9 cellular contexts compared by ENCODE assay signal in genomic region chr1:156859523-156860112, GRCh38. TPM values are rescaled to one million over a fixed set of nuclear protein-coding genes. Genes with fewer than 3 reads are reported as not detected.
DNase-seq lines count a peak whose midpoint lies in the region; ATAC-seq lines count a peak whose summit lies in the region.
"Had no signal": no experiment of that assay in that cellular context is flagged by ENCODE, and none has a peak within 500 bp of the region (broad histone marks: within the 10 kb centered on the region; RNA-seq: fewer than 3 reads in every experiment).

No MANE protein-coding gene starts in this region.

- peak overlapping the region; percentile 62 for H3K4me2 ChIP-seq in mesenchymal stem cell (ENCODE audit: low read length, poor library complexity, severe bottlenecking)

- no peak overlapping the region for H2BK5ac ChIP-seq in mesenchymal stem cell (ENCODE audit: low read depth, low read length, poor library complexity, severe bottlenecking)

- no peaks in the 10 kb centered on the region for H3K9me3 ChIP-seq in mesenchymal stem cell (ENCODE audit: control insufficient read depth, low read length)

- no peak overlapping the region for H2BK15ac ChIP-seq in mesenchymal stem cell (ENCODE audit: low read depth, poor library complexity, severe bottlenecking)

- DNase-seq in DMS 273 (lab: John Stamatoyannopoulos, UW; ENCODE audit: unreplicated experiment) = peak; percentile 80
- no peak for DNase-seq in DMS 273 treated with DMSO at 0.1 percent for 48 hours (lab: John Stamatoyannopoulos, UW)
- peak; percentile 83 for DNase-seq in NCI-H69 (lab: John Stamatoyannopoulos, UW)
- peak; percentile 5 for DNase-seq in central memory CD4-positive, alpha-beta T cell
- peak; percentile 25 for DNase-seq in mesenchymal stem cell
- no peak for DNase-seq in NCI-H2107 (lab: John Stamatoyannopoulos, UW)

- no peaks in the 10 kb centered on the region for H3K36me3 ChIP-seq in mesenchymal stem cell (ENCODE audit: control insufficient read depth in 1 of 2, insufficient read depth in 2 of 2, low read depth in 1 of 2, low read length in 2 of 2)

- no peak overlapping the region for H3K4ac ChIP-seq in mesenchymal stem cell (ENCODE audit: low read depth in 1 of 2, low read length in 2 of 2)

- peaks cover 26% of the 10 kb centered on the region for H3K4me1 ChIP-seq in mesenchymal stem cell (ENCODE audit: control insufficient read depth, insufficient read depth, low read depth, low read length)

- H3K23ac ChIP-seq in mesenchymal stem cell (ENCODE audit: low read length in 2 of 2) = no peak overlapping the region

- no peak overlapping the region for H3K27ac ChIP-seq in mesenchymal stem cell (ENCODE audit: low read length, poor library complexity, severe bottlenecking)
- H3K27ac ChIP-seq: 22Rv1 had no signal

- H3K18ac ChIP-seq in mesenchymal stem cell (ENCODE audit: low read depth in 1 of 2, low read length in 2 of 2) = no peak overlapping the region

- peaks cover 79 to 83% of the 10 kb centered on the region in 2 experiments for H3K27me3 ChIP-seq in mesenchymal stem cell (ENCODE audit: control insufficient read depth in 1 of 2, insufficient read depth in 1 of 2, low read length in 2 of 2)

- peak overlapping the region in 1 of 2 experiments; percentile 77 for H3K4me3 ChIP-seq in mesenchymal stem cell (ENCODE audit: insufficient read depth in 1 of 2, low read depth in 1 of 2, low read length in 2 of 2)

- ATAC-seq in HG03442 (IDR thresholded peaks at IDR 0.05; ENCODE audit: unreplicated experiment) = no peak
- ATAC-seq in GM21528 (IDR thresholded peaks at IDR 0.05; ENCODE audit: low FRiP score, unreplicated experiment) = no peak

- no peak overlapping the region for H3K14ac ChIP-seq in mesenchymal stem cell (ENCODE audit: low read length in 2 of 2)

- H4K8ac ChIP-seq in mesenchymal stem cell (ENCODE audit: low read length) = no peak overlapping the region

- H2AFZ ChIP-seq in mesenchymal stem cell (ENCODE audit: low read depth, low read length) = no peak overlapping the region

- H3K9ac ChIP-seq in mesenchymal stem cell (ENCODE audit: low read length) = peak overlapping the region; percentile 49

- no peak overlapping the region for H2BK12ac ChIP-seq in mesenchymal stem cell (ENCODE audit: low read length in 2 of 2)

- H3K79me1 ChIP-seq in mesenchymal stem cell (replicated peaks; ENCODE audit: low read length, poor library complexity, severe bottlenecking) = no peaks in the 10 kb centered on the region

- no peak overlapping the region for H2BK120ac ChIP-seq in mesenchymal stem cell (ENCODE audit: low read depth, low read length)

- no peak overlapping the region for H2AK5ac ChIP-seq in mesenchymal stem cell (ENCODE audit: low read length, severe bottlenecking)

- no peak overlapping the region for H4K91ac ChIP-seq in mesenchymal stem cell (ENCODE audit: low read length)

- WGBS in mesenchymal stem cell = 14% methylated on average over 29 of the region's 33 CpGs

RNA-seq across cellular contexts. Expression of gene INSRR, which starts 0.7 kb away (rescaled TPM):
- polyA plus RNA-seq in mesenchymal stem cell (2013, experiment 1 of 2) = not detected
- not detected for polyA plus RNA-seq in mesenchymal stem cell (2013, experiment 2 of 2)

RNA-seq across cellular contexts. Expression of gene NTRK1, which starts 1.0 kb away (rescaled TPM):
- polyA plus RNA-seq in mesenchymal stem cell (2013, experiment 1 of 2) = not detected
- polyA plus RNA-seq in mesenchymal stem cell (2013, experiment 2 of 2) = not detected

RNA-seq across cellular contexts. Expression of gene PEAR1, which starts 33.9 kb away (rescaled TPM):
- polyA plus RNA-seq in mesenchymal stem cell (2013, experiment 1 of 2) = 20.5 TPM
- 20.1 TPM for polyA plus RNA-seq in mesenchymal stem cell (2013, experiment 2 of 2)

RNA-seq across cellular contexts. Expression of gene SH2D2A, which starts 43.0 kb away (rescaled TPM):
- polyA plus RNA-seq in mesenchymal stem cell (2013, experiment 1 of 2) = not detected
- polyA plus RNA-seq in mesenchymal stem cell (2013, experiment 2 of 2) = 0.08 TPM

Comparison
In these comparisons a context has a peak if more than half of its experiments do, and no peak if none do; other contexts are left out.
1. DNase-seq: peak in DMS 273 (single experiment), NCI-H69 (single experiment), central memory CD4-positive, alpha-beta T cell (single experiment) and mesenchymal stem cell (single experiment); none in DMS 273 treated with DMSO at 0.1 percent for 48 hours (single experiment) and NCI-H2107 (single experiment).